31 cellular contexts compared by ENCODE assay signal in the genomic region with DNA sequence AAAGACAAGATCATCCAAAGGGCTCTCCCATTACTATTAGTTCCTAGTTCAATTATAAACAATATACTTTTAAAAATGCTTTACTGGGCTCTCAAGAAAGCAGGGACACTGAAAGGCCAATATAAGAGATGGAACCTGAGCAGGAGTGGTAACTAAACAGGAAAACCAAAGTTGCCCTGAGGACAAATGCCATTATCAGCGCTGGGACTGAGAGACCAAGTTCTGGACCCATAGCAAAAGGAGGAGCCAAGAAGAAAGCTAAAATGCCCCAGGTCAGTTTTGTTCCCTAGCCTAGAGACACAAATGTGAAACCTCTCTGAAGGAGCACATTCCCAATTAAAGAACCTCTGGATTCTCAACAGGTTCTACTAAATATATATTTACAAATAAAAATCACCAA.
"Had no signal": no experiment of that assay in that cellular context is flagged by ENCODE, and none has a peak within 500 bp of the region (broad histone marks: within the 10 kb centered on the region; RNA-seq: fewer than 3 reads in every experiment).

No MANE protein-coding gene starts in this region.

- H3K4me2 ChIP-seq: KMS-11 had no signal

- H3K9me3 ChIP-seq: body of pancreas, breast epithelium, MG63, Peyer's patch had no signal

- H3K27me3 ChIP-seq: body of pancreas, breast epithelium, MG63, Peyer's patch had no signal

- DNase-seq: activated CD4-positive, alpha-beta T cell treated with anti-CD3 and anti-CD28 coated beads, Interleukin-2, amount 10 ng/mL, durations not matched to agents 24 days and 14 days; activated CD4-positive, alpha-beta T cell treated with anti-CD3 and anti-CD28 coated beads, Interleukin-2, amount 50 U/mL, for 4 hours; activated CD8-positive, alpha-beta T cell treated with anti-CD3 and anti-CD28 coated beads for 36 hours; activated gamma-delta T cell; activated naive CD4-positive, alpha-beta T cell treated with Interleukin-2 at 50 U/mL for 16 hours; activated naive CD8-positive, alpha-beta T cell treated with anti-CD3 and anti-CD28 coated beads, Interleukin-2, amount 10 ng/mL, durations not matched to agents 7 days and 5 days; activated T-cell treated with anti-CD3 and anti-CD28 coated beads, Interleukin-2, amount 50 U/mL, for 1 hour; activated T-cell treated with anti-CD3 and anti-CD28 coated beads, Interleukin-2, amount 50 U/mL, for 72 hours; MG63; NCI-H1048; NCI-H1105 treated with DMSO at 0.1 percent for 48 hours; NCI-H1436; NCI-H1694; NCI-H1930; NCI-H2081 treated with DMSO at 0.1 percent for 48 hours; NCI-H524 treated with DMSO at 0.1 percent for 48 hours; NCI-H748 treated with DMSO at 0.1 percent for 48 hours; NK-92 treated with Interleukin-12 subunit alpha and Interleukin-12 subunit beta, amount 100 ng/mL, for 24 hours; PC-3; Peyer's patch; SW 1271; T-helper 1 cell; T-helper 2 cell; T-helper 9 cell; WERI-Rb-1 had no signal

- H3K4me1 ChIP-seq: breast epithelium had no signal

- ATAC-seq: activated CD8-positive, alpha-beta T cell treated with anti-CD3 and anti-CD28 coated beads for 36 hours; activated T-cell treated with anti-CD3 and anti-CD28 coated beads, Interleukin-2, amount 50 U/mL, for 72 hours; activated T-helper 17 cell treated with anti-CD3 and anti-CD28 coated beads, Interleukin-2, amount 50 U/mL, for 72 hours; body of pancreas; Right ventricle myocardium inferior had no signal

- H3K9ac ChIP-seq: KMS-11 had no signal

- H3K36me3 ChIP-seq: breast epithelium, MG63, Peyer's patch, WERI-Rb-1 had no signal

- H3K27ac ChIP-seq: body of pancreas, breast epithelium, KMS-11, Peyer's patch, RWPE1, WERI-Rb-1 had no signal

- H3K4me3 ChIP-seq: body of pancreas, breast epithelium, MG63, Peyer's patch had no signal
